Comparison of ENCODE assay signal across 23 cellular contexts in the genomic region with DNA sequence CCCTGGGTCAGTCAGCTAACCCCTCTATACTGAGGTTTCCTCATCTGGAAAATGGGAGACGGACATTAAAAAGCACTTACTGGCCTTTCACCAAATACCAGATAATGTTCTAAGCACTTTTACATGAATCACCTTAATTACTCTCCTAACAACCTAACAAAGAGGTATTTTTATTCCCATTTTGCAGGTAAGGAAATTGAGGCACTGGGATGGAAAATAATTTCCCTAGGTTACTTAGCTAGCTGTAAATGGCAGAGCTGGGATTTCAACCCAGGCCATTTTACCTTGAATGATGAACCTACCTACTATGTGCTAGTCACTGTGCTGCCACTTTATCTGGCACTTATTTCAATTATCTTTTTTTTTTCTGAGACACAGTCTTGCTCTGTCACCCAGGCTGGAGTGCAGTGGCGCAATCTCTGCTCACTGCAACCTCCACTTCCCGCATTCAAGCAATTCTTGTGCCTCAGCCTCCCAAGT. TPM values are rescaled to one million over a fixed set of nuclear protein-coding genes. Genes with fewer than 3 reads are reported as not detected.
DNase-seq lines count a peak whose midpoint lies in the region; ATAC-seq and TF ChIP-seq lines count a peak whose summit lies in the region.
"Had no signal": no experiment of that assay in that cellular context is flagged by ENCODE, and none has a peak within 500 bp of the region (broad histone marks: within the 10 kb centered on the region; RNA-seq: fewer than 3 reads in every experiment).

No MANE protein-coding gene starts in this region.

- DNase-seq in activated CD8-positive, alpha-beta T cell treated with anti-CD3 and anti-CD28 coated beads for 36 hours = no peak
- DNase-seq in activated CD8-positive, alpha-beta T cell treated with anti-CD3 and anti-CD28 coated beads, Interleukin-2, amount 10 ng/mL, durations not matched to agents 7 days and 5 days = no peak
- no peak for DNase-seq in type B pancreatic cell (ENCODE audit: extremely low spot score, unreplicated experiment)
- DNase-seq in cortex of kidney (lab: John Stamatoyannopoulos, UW) = no peak
- DNase-seq in nucleus accumbens (lab: John Stamatoyannopoulos, UW) = no peak
- DNase-seq in NCI-H69 (lab: John Stamatoyannopoulos, UW) = no peak
- DNase-seq: AML-193, GM23248, H9, HFFc6, NCI-H1105 treated with DMSO at 0.1 percent for 48 hours, NCI-H2029 treated with DMSO at 0.1 percent for 48 hours, NCI-H226, NCI-H510A treated with DMSO at 0.1 percent for 48 hours, NCI-H774, OCI-M1 had no signal

- H3K4me1 Mint-ChIP-seq in activated CD8-positive, alpha-beta T cell treated with anti-CD3 and anti-CD28 coated beads for 36 hours (ENCODE audit: low read depth) = peaks cover 35% of the 10 kb centered on the region
- H3K4me1 Mint-ChIP-seq in activated CD8-positive, alpha-beta T cell treated with anti-CD3 and anti-CD28 coated beads, Interleukin-2, amount 10 ng/mL, durations not matched to agents 7 days and 5 days (ENCODE audit: low read depth) = peaks cover 41% of the 10 kb centered on the region
- H3K4me1 Mint-ChIP-seq in dendritic cell treated with granulocyte-macrophage colony-stimulating factor and Interleukin-4, amounts not matched to agents 40 ng/mL and 50 ng/mL, for 4 days (ENCODE audit: low read depth) = peaks cover 40% of the 10 kb centered on the region
- peaks cover 24% of the 10 kb centered on the region for H3K4me1 Mint-ChIP-seq in type B pancreatic cell (ENCODE audit: unreplicated experiment)

- H3K9ac ChIP-seq in Loucy (ENCODE audit: low read depth, low read length, poor library complexity, severe bottlenecking) = peak overlapping the region; percentile 97
- H3K9ac ChIP-seq: GM23248, KMS-11 had no signal

- no peaks in the 10 kb centered on the region for H3K9me3 Mint-ChIP-seq in activated CD8-positive, alpha-beta T cell treated with anti-CD3 and anti-CD28 coated beads for 36 hours
- no peaks in the 10 kb centered on the region for H3K9me3 Mint-ChIP-seq in activated CD8-positive, alpha-beta T cell treated with anti-CD3 and anti-CD28 coated beads, Interleukin-2, amount 10 ng/mL, durations not matched to agents 7 days and 5 days (ENCODE audit: insufficient read depth)
- no peaks in the 10 kb centered on the region for H3K9me3 Mint-ChIP-seq in dendritic cell treated with granulocyte-macrophage colony-stimulating factor and Interleukin-4, amounts not matched to agents 40 ng/mL and 50 ng/mL, for 4 days
- no peaks in the 10 kb centered on the region for H3K9me3 Mint-ChIP-seq in type B pancreatic cell
- H3K9me3 Mint-ChIP-seq: H9, HFFc6 had no signal

- peaks cover 93% of the 10 kb centered on the region for H3K79me2 ChIP-seq in Loucy (ENCODE audit: insufficient read depth, low read length)

- no peaks in the 10 kb centered on the region for H3K9me2 ChIP-seq in Loucy (replicated peaks; ENCODE audit: low read depth, low read length)

- no peak for TF ChIP-seq CTCF in activated CD8-positive, alpha-beta T cell treated with anti-CD3 and anti-CD28 coated beads for 36 hours (IDR thresholded peaks at IDR 0.05)
- no peak for TF ChIP-seq CTCF in Loucy (conservative IDR thresholded peaks at IDR 0.05; ENCODE audit: low read length)
- no peak for TF ChIP-seq CTCF in type B pancreatic cell (conservative IDR thresholded peaks at IDR 0.05)

- no peaks in the 10 kb centered on the region for H3K27me3 Mint-ChIP-seq in activated CD8-positive, alpha-beta T cell treated with anti-CD3 and anti-CD28 coated beads for 36 hours
- no peaks in the 10 kb centered on the region for H3K27me3 Mint-ChIP-seq in activated CD8-positive, alpha-beta T cell treated with anti-CD3 and anti-CD28 coated beads, Interleukin-2, amount 10 ng/mL, durations not matched to agents 7 days and 5 days (ENCODE audit: low read depth)
- no peaks in the 10 kb centered on the region for H3K27me3 Mint-ChIP-seq in dendritic cell treated with granulocyte-macrophage colony-stimulating factor and Interleukin-4, amounts not matched to agents 40 ng/mL and 50 ng/mL, for 4 days
- no peaks in the 10 kb centered on the region for H3K27me3 Mint-ChIP-seq in type B pancreatic cell

- no peaks in the 10 kb centered on the region for H3K9me3 ChIP-seq in Loucy (ENCODE audit: insufficient read depth, low read depth, low read length)

- no peak overlapping the region for H3K4me3 Mint-ChIP-seq in activated CD8-positive, alpha-beta T cell treated with anti-CD3 and anti-CD28 coated beads for 36 hours
- H3K4me3 Mint-ChIP-seq in activated CD8-positive, alpha-beta T cell treated with anti-CD3 and anti-CD28 coated beads, Interleukin-2, amount 10 ng/mL, durations not matched to agents 7 days and 5 days = no peak overlapping the region
- no peak overlapping the region for H3K4me3 Mint-ChIP-seq in dendritic cell treated with granulocyte-macrophage colony-stimulating factor and Interleukin-4, amounts not matched to agents 40 ng/mL and 50 ng/mL, for 4 days
- H3K4me3 Mint-ChIP-seq in type B pancreatic cell = no peak overlapping the region
- H3K4me3 Mint-ChIP-seq: H9, HFFc6 had no signal

- peaks cover 65% of the 10 kb centered on the region for H3K36me3 Mint-ChIP-seq in activated CD8-positive, alpha-beta T cell treated with anti-CD3 and anti-CD28 coated beads for 36 hours (ENCODE audit: low read depth)
- H3K36me3 Mint-ChIP-seq in activated CD8-positive, alpha-beta T cell treated with anti-CD3 and anti-CD28 coated beads, Interleukin-2, amount 10 ng/mL, durations not matched to agents 7 days and 5 days (ENCODE audit: low read depth) = peaks cover 77% of the 10 kb centered on the region
- H3K36me3 Mint-ChIP-seq in dendritic cell treated with granulocyte-macrophage colony-stimulating factor and Interleukin-4, amounts not matched to agents 40 ng/mL and 50 ng/mL, for 4 days (ENCODE audit: low read depth) = peaks cover 38% of the 10 kb centered on the region
- peaks cover 28% of the 10 kb centered on the region for H3K36me3 Mint-ChIP-seq in type B pancreatic cell

- CTCF ChIA-PET in activated CD8-positive, alpha-beta T cell treated with anti-CD3 and anti-CD28 coated beads for 36 hours (lab: Charles Lee) = interaction anchor here (0.8 to 3.4 kb wide), 8 partner anchors 9 to 237 kb away, joined by 3 to 18 read pairs (median 4); partner anchors contain the start of gene PAGR1
- CTCF ChIA-PET in activated CD8-positive, alpha-beta T cell treated with anti-CD3 and anti-CD28 coated beads, Interleukin-2, amount 10 ng/mL, durations not matched to agents 7 days and 5 days (lab: Charles Lee) = interaction anchor here (1.1 to 2.2 kb wide), 5 partner anchors 9 to 54 kb away, joined by 3 to 9 read pairs (median 7); partner anchors contain the start of gene PAGR1

- H2AFZ ChIP-seq in Loucy (ENCODE audit: low read length) = no peak overlapping the region
- H2AFZ ChIP-seq: GM23248 had no signal

- H3K27me3 ChIP-seq in Loucy (ENCODE audit: insufficient read depth, low read length, poor library complexity, severe bottlenecking) = peaks cover 5% of the 10 kb centered on the region
- H3K27me3 ChIP-seq: SJSA1 had no signal

- H3K36me3 ChIP-seq in Loucy (ENCODE audit: insufficient read depth, low read length) = peaks cover 46% of the 10 kb centered on the region

- H3K4me2 ChIP-seq in Loucy (ENCODE audit: low read depth, low read length, poor library complexity, severe bottlenecking) = peak overlapping the region; percentile 98
- H3K4me2 ChIP-seq: KMS-11 had no signal

- no peak for ATAC-seq in activated CD8-positive, alpha-beta T cell treated with anti-CD3 and anti-CD28 coated beads for 36 hours
- ATAC-seq in activated CD8-positive, alpha-beta T cell treated with anti-CD3 and anti-CD28 coated beads, Interleukin-2, amount 10 ng/mL, durations not matched to agents 7 days and 5 days = no peak
- ATAC-seq: GM12878 had no signal

- H3K27ac Mint-ChIP-seq in activated CD8-positive, alpha-beta T cell treated with anti-CD3 and anti-CD28 coated beads for 36 hours = peak overlapping the region; percentile 21
- no peak overlapping the region for H3K27ac Mint-ChIP-seq in activated CD8-positive, alpha-beta T cell treated with anti-CD3 and anti-CD28 coated beads, Interleukin-2, amount 10 ng/mL, durations not matched to agents 7 days and 5 days
- peak overlapping the region; percentile 40 for H3K27ac Mint-ChIP-seq in dendritic cell treated with granulocyte-macrophage colony-stimulating factor and Interleukin-4, amounts not matched to agents 40 ng/mL and 50 ng/mL, for 4 days
- peak overlapping the region; percentile 9 for H3K27ac Mint-ChIP-seq in type B pancreatic cell

- intact Hi-C loops in activated CD8-positive, alpha-beta T cell treated with anti-CD3 and anti-CD28 coated beads for 36 hours (cut with micrococcal nuclease) = loop anchor here (5.0 kb wide), 1 partner anchor 52 kb away; no protein-coding TSS in a partner anchor
- intact Hi-C loops in dendritic cell treated with granulocyte-macrophage colony-stimulating factor and Interleukin-4, amounts not matched to agents 40 ng/mL and 50 ng/mL, for 4 days (cut with micrococcal nuclease) = loop anchor here (5.0 kb wide), 1 partner anchor 67 kb away; no protein-coding TSS in a partner anchor

- H3K4me1 ChIP-seq in Loucy (ENCODE audit: insufficient read depth, low read length, poor library complexity, severe bottlenecking) = peaks cover 42% of the 10 kb centered on the region

- POLR2A ChIA-PET in activated CD8-positive, alpha-beta T cell treated with anti-CD3 and anti-CD28 coated beads for 36 hours (lab: Charles Lee) = interaction anchor here (0.6 to 7.2 kb wide), 4 partner anchors 9 to 286 kb away, joined by 3 to 89 read pairs (median 34); partner anchors contain the start of gene MAZ
- POLR2A ChIA-PET in activated CD8-positive, alpha-beta T cell treated with anti-CD3 and anti-CD28 coated beads, Interleukin-2, amount 10 ng/mL, durations not matched to agents 7 days and 5 days (lab: Charles Lee) = interaction anchor here (1.0 to 6.9 kb wide), 3 partner anchors 8 to 49 kb away, joined by 3 to 89 read pairs (median 57); partner anchors contain the start of gene MAZ

- H3F3A ChIP-seq in Loucy (ENCODE audit: low read depth) = no peaks in the 10 kb centered on the region

- H4K20me1 ChIP-seq in Loucy (ENCODE audit: insufficient read depth, low read length, poor library complexity, severe bottlenecking) = peaks cover 21% of the 10 kb centered on the region

- H3K4me3 ChIP-seq in Loucy (ENCODE audit: low read length, poor library complexity, severe bottlenecking) = peak overlapping the region; percentile 97
- H3K4me3 ChIP-seq: GM23248, SJSA1 had no signal

RNA-seq across cellular contexts. Expression of gene KIF22, which starts 3.7 kb away (rescaled TPM):
- 100 to 1,000 TPM; 160 to 165 TPM for total RNA-seq in activated CD8-positive, alpha-beta T cell treated with anti-CD3 and anti-CD28 coated beads for 36 hours
- total RNA-seq in activated CD8-positive, alpha-beta T cell treated with anti-CD3 and anti-CD28 coated beads, Interleukin-2, amount 10 ng/mL, durations not matched to agents 7 days and 5 days = 100 to 1,000 TPM; 229 to 233 TPM
- 54.8 and 112 TPM in 2 replicates for total RNA-seq in type B pancreatic cell (ENCODE audit: low replicate concordance)

RNA-seq across cellular contexts. Expression of gene MAZ, which starts 12.1 kb away (rescaled TPM):
- total RNA-seq in activated CD8-positive, alpha-beta T cell treated with anti-CD3 and anti-CD28 coated beads for 36 hours = 100 to 1,000 TPM; 380 to 382 TPM
- 100 to 1,000 TPM; 455 to 494 TPM for total RNA-seq in activated CD8-positive, alpha-beta T cell treated with anti-CD3 and anti-CD28 coated beads, Interleukin-2, amount 10 ng/mL, durations not matched to agents 7 days and 5 days
- 207 and 294 TPM in 2 replicates for total RNA-seq in type B pancreatic cell (ENCODE audit: low replicate concordance)

RNA-seq across cellular contexts. Expression of gene ZG16, which starts 16.2 kb away (rescaled TPM):
- total RNA-seq in activated CD8-positive, alpha-beta T cell treated with anti-CD3 and anti-CD28 coated beads for 36 hours = not detected
- not detected for total RNA-seq in activated CD8-positive, alpha-beta T cell treated with anti-CD3 and anti-CD28 coated beads, Interleukin-2, amount 10 ng/mL, durations not matched to agents 7 days and 5 days
- 0.85 and 1.5 TPM in 2 replicates for total RNA-seq in type B pancreatic cell (ENCODE audit: low replicate concordance)
- total RNA-seq: A172, GM12878, GM23248, H9, HFFc6, HT1080, SJSA1 had no signal

RNA-seq across cellular contexts. Expression of gene PRRT2, which starts 17.7 kb away (rescaled TPM):
- 1 to 10 TPM; 1.5 to 2.0 TPM for total RNA-seq in activated CD8-positive, alpha-beta T cell treated with anti-CD3 and anti-CD28 coated beads for 36 hours
- under 1 TPM; 0.16 to 0.83 TPM for total RNA-seq in activated CD8-positive, alpha-beta T cell treated with anti-CD3 and anti-CD28 coated beads, Interleukin-2, amount 10 ng/mL, durations not matched to agents 7 days and 5 days
- 1.4 and 15.1 TPM in 2 replicates for total RNA-seq in type B pancreatic cell (ENCODE audit: low replicate concordance)

RNA-seq across cellular contexts. Expression of gene PAGR1, which starts 21.7 kb away (rescaled TPM):
- 10 to 100 TPM; 26.8 to 29.0 TPM for total RNA-seq in activated CD8-positive, alpha-beta T cell treated with anti-CD3 and anti-CD28 coated beads for 36 hours
- total RNA-seq in activated CD8-positive, alpha-beta T cell treated with anti-CD3 and anti-CD28 coated beads, Interleukin-2, amount 10 ng/mL, durations not matched to agents 7 days and 5 days = 10 to 100 TPM; 39.1 TPM
- total RNA-seq in type B pancreatic cell (ENCODE audit: low replicate concordance) = 25.5 and 33.5 TPM in 2 replicates
